Comparison of ENCODE assay signal across 9 cellular contexts in genomic region chrX:149527705-149528104, GRCh38. TPM values are rescaled to one million over a fixed set of nuclear protein-coding genes. Genes with fewer than 3 reads are reported as not detected.
DNase-seq lines count a peak whose midpoint lies in the region; ATAC-seq and TF ChIP-seq lines count a peak whose summit lies in the region.
"Had no signal": no experiment of that assay in that cellular context is flagged by ENCODE, and none has a peak within 500 bp of the region (broad histone marks: within the 10 kb centered on the region; RNA-seq: fewer than 3 reads in every experiment).

No MANE protein-coding gene starts in this region.

- TF ChIP-seq CTCF in lower lobe of right lung (IDR thresholded peaks at IDR 0.05), result peak; percentile 41

- H3K27me3 ChIP-seq in lower lobe of right lung (ENCODE audit: low read depth), result no peaks in the 10 kb centered on the region

- H3K27ac ChIP-seq in lower lobe of right lung, result no peak overlapping the region

- intact Hi-C loops in lower lobe of right lung (cut with DNase I), result no loop called here
- intact Hi-C loops in posterior vena cava (cut with DNase I), result no loop called here

- H3K9me3 ChIP-seq in lower lobe of right lung, result no peaks in the 10 kb centered on the region

- no peaks in the 10 kb centered on the region for H3K36me3 ChIP-seq in lower lobe of right lung

- no peaks in the 10 kb centered on the region for H3K4me1 ChIP-seq in lower lobe of right lung

- peak; percentile 25 for ATAC-seq in GM18498 (IDR thresholded peaks at IDR 0.05; ENCODE audit: unreplicated experiment)
- ATAC-seq in lower lobe of right lung, result peak in 1 of 2 donors; percentile 37
- ATAC-seq in HG03196 (IDR thresholded peaks at IDR 0.05; ENCODE audit: unreplicated experiment), result no peak

- peak; percentile 69 for DNase-seq in DMS 273 (lab: John Stamatoyannopoulos, UW; ENCODE audit: unreplicated experiment)
- DNase-seq in DMS 273 treated with DMSO at 0.1 percent for 48 hours (lab: John Stamatoyannopoulos, UW), result no peak
- peak; percentile 24 for DNase-seq in NCI-H1105 (lab: John Stamatoyannopoulos, UW)
- DNase-seq in astrocyte of the hippocampus (ENCODE audit: low read depth, low spot score), result peak; percentile 28
- no peak for DNase-seq in lower lobe of right lung
- DNase-seq in posterior vena cava (ENCODE audit: low spot score), result no peak

- no peak overlapping the region for H3K4me3 ChIP-seq in lower lobe of right lung

RNA-seq across cellular contexts. Expression of gene EOLA1, which starts 13.1 kb away (rescaled TPM):
- total RNA-seq in lower lobe of right lung, result 19.8 TPM
- 10 to 100 TPM; 15.8 to 18.1 TPM for total RNA-seq in posterior vena cava

RNA-seq across cellular contexts. Expression of gene HSFX3, which starts 22.0 kb away (rescaled TPM):
- not detected for total RNA-seq in lower lobe of right lung
- total RNA-seq in posterior vena cava, result not detected
- total RNA-seq: activated CD8-positive, alpha-beta memory T cell treated with anti-CD3 and anti-CD28 coated beads for 36 hours had no signal

RNA-seq across cellular contexts. Expression of gene IDS, which starts 22.6 kb away (rescaled TPM):
- total RNA-seq in lower lobe of right lung (88.6 TPM), posterior vena cava (100 to 1,000 TPM in 1 of 2 donors, 10 to 100 TPM in 1; 88.2 to 102 TPM)

RNA-seq across cellular contexts. Expression of gene MAGEA9B, which starts 59.6 kb away (rescaled TPM):
- not detected for total RNA-seq in lower lobe of right lung
- not detected for total RNA-seq in posterior vena cava
- total RNA-seq: activated CD8-positive, alpha-beta memory T cell treated with anti-CD3 and anti-CD28 coated beads for 36 hours had no signal

Comparison
In these comparisons a context has a peak if more than half of its experiments do, and no peak if none do; other contexts are left out.
1. DNase-seq: peak in DMS 273 (single experiment), NCI-H1105 (single experiment) and astrocyte of the hippocampus (single experiment); none in DMS 273 treated with DMSO at 0.1 percent for 48 hours (single experiment), lower lobe of right lung (single experiment) and posterior vena cava (single experiment).